16 cellular contexts compared by ENCODE assay signal in genomic region chr3:9754678-9755077, GRCh38. TPM values are rescaled to one million over a fixed set of nuclear protein-coding genes. Genes with fewer than 3 reads are reported as not detected.
DNase-seq lines count a peak whose midpoint lies in the region; ATAC-seq and TF ChIP-seq lines count a peak whose summit lies in the region.
"Had no signal": no experiment of that assay in that cellular context is flagged by ENCODE, and none has a peak within 500 bp of the region (broad histone marks: within the 10 kb centered on the region; RNA-seq: fewer than 3 reads in every experiment).

No MANE protein-coding gene starts in this region.

- peaks cover 0 to 82% (median 39%) of the 10 kb centered on the region in 9 donors for H3K36me3 ChIP-seq in heart right ventricle

- no peak for DNase-seq in heart right ventricle
- DNase-seq in Right ventricle myocardium inferior (ENCODE audit: missing footprints), result no peak
- DNase-seq in T-helper 17 cell, result no peak
- peak; percentile 23 for DNase-seq in iris pigment epithelial cell (ENCODE audit: low read depth)
- DNase-seq in type B pancreatic cell (ENCODE audit: extremely low spot score, unreplicated experiment), result no peak
- DNase-seq in DMS 273 (lab: John Stamatoyannopoulos, UW; ENCODE audit: unreplicated experiment), result no peak
- no peak for DNase-seq in RPMI8226
- DNase-seq: activated CD8-positive, alpha-beta memory T cell treated with anti-CD3 and anti-CD28 coated beads, Interleukin-2, amount 50 U/mL, for 4 hours; hypothalamus; mammary epithelial cell; NCI-H1048; NCI-H345; posterior cingulate gyrus had no signal

- intact Hi-C loops in heart right ventricle (cut with DNase I) (loop anchor here in 2 of 10 donors (5.0 kb wide), 1 partner anchor 38 kb away; the partner anchor contains the start of genes ARPC4 (in 2 of the 2) and TADA3 (in 2 of the 2)), Right ventricle myocardium inferior (cut with DNase I) (no loop called here)

- H3K36me3 Mint-ChIP-seq in T-helper 17 cell (ENCODE audit: low read depth) (peaks cover 13% of the 10 kb centered on the region), type B pancreatic cell (peaks cover 17% of the 10 kb centered on the region)

- no peak overlapping the region for H3K4me3 ChIP-seq in heart right ventricle
- H3K4me3 ChIP-seq: HAP-1 had no signal

- H3K27ac ChIP-seq in heart right ventricle, result peak overlapping the region in 7 of 10 donors; percentile 35 to 66 (median 42)

- no peaks in the 10 kb centered on the region for H3K9me3 Mint-ChIP-seq in type B pancreatic cell

- H3K27me3 Mint-ChIP-seq in T-helper 17 cell, result no peaks in the 10 kb centered on the region
- H3K27me3 Mint-ChIP-seq in type B pancreatic cell, result no peaks in the 10 kb centered on the region

- H3K27ac Mint-ChIP-seq in T-helper 17 cell, result peak overlapping the region; percentile 83
- H3K27ac Mint-ChIP-seq in type B pancreatic cell, result peak overlapping the region; percentile 34

- H3K4me1 ChIP-seq in heart right ventricle, result peaks cover 2 to 36% (median 30%) of the 10 kb centered on the region in 9 donors
- H3K4me1 ChIP-seq: HAP-1 had no signal

- H3K9me3 ChIP-seq in heart right ventricle (no peaks in the 10 kb centered on the region), T-helper 17 cell (ENCODE audit: control insufficient read depth, low read length, poor library complexity, severe bottlenecking) (no peaks in the 10 kb centered on the region)
- H3K9me3 ChIP-seq: HAP-1 had no signal

- no peak for TF ChIP-seq CTCF in heart right ventricle (IDR thresholded peaks at IDR 0.05)
- no peak for TF ChIP-seq CTCF in type B pancreatic cell (conservative IDR thresholded peaks at IDR 0.05)

- 60 to 63% methylated on average over 8 of the region's 8 CpGs for WGBS in heart right ventricle, 2 donors

- no peak for ATAC-seq in heart right ventricle
- no peak for ATAC-seq in Right ventricle myocardium inferior
- ATAC-seq in T-helper 17 cell, result no peak
- no peak for ATAC-seq in GM18502 (IDR thresholded peaks at IDR 0.05; ENCODE audit: poor library complexity, unreplicated experiment)
- ATAC-seq: Panc1 had no signal

- H3K4me1 Mint-ChIP-seq in T-helper 17 cell (peaks cover 35% of the 10 kb centered on the region), type B pancreatic cell (ENCODE audit: unreplicated experiment) (peaks cover 21% of the 10 kb centered on the region)

- H3K4me3 Mint-ChIP-seq in T-helper 17 cell (peak overlapping the region; percentile 87), type B pancreatic cell (no peak overlapping the region)

- no peaks in the 10 kb centered on the region for H3K27me3 ChIP-seq in heart right ventricle

RNA-seq across cellular contexts. Expression of gene OGG1, which starts 4.9 kb away (rescaled TPM):
- 10 to 100 TPM in 3 of 10 donors, 1 to 10 TPM in 7; 5.2 to 10.8 (median 8.0) TPM for total RNA-seq in heart right ventricle
- polyA plus RNA-seq in heart right ventricle, result 10 to 100 TPM; 11.3 to 15.1 TPM
- 10.5 TPM for total RNA-seq in Right ventricle myocardium inferior
- total RNA-seq in T-helper 17 cell, result 10 to 100 TPM; 18.4 to 22.6 TPM
- total RNA-seq in type B pancreatic cell (ENCODE audit: low replicate concordance), result 22.8 and 40.4 TPM in 2 replicates

RNA-seq across cellular contexts. Expression of gene CAMK1, which starts 15.1 kb away (rescaled TPM):
- total RNA-seq in heart right ventricle (10 to 100 TPM in 4 of 10 donors, 1 to 10 TPM in 6; 6.2 to 19.5 (median 8.3) TPM), Right ventricle myocardium inferior (18.4 TPM), T-helper 17 cell (1 to 10 TPM; 1.9 to 2.2 TPM), type B pancreatic cell (ENCODE audit: low replicate concordance) (2.7 and 9.1 TPM in 2 replicates)
- 10 to 100 TPM; 18.3 to 27.1 TPM for polyA plus RNA-seq in heart right ventricle

RNA-seq across cellular contexts. Expression of gene BRPF1, which starts 23.1 kb away (rescaled TPM):
- total RNA-seq in heart right ventricle (10 to 100 TPM in 4 of 10 donors, 1 to 10 TPM in 6; 7.3 to 15.1 (median 9.1) TPM), Right ventricle myocardium inferior (10.9 TPM), T-helper 17 cell (10 to 100 TPM; 31.8 to 41.0 TPM), type B pancreatic cell (ENCODE audit: low replicate concordance) (22.6 and 28.0 TPM in 2 replicates)
- 1 to 10 TPM; 7.3 to 8.5 TPM for polyA plus RNA-seq in heart right ventricle

RNA-seq across cellular contexts. Expression of gene TADA3, which starts 37.6 kb away (rescaled TPM):
- total RNA-seq in heart right ventricle (10 to 100 TPM; 38.5 to 59.6 (median 42.9) TPM), Right ventricle myocardium inferior (48.4 TPM), T-helper 17 cell (10 to 100 TPM; 32.2 to 35.2 TPM), type B pancreatic cell (ENCODE audit: low replicate concordance) (48.4 and 54.3 TPM in 2 replicates)
- 10 to 100 TPM; 48.7 to 51.4 TPM for polyA plus RNA-seq in heart right ventricle

RNA-seq across cellular contexts. Expression of gene ARPC4, which starts 38.2 kb away (rescaled TPM):
- total RNA-seq in heart right ventricle (100 to 1,000 TPM in 1 of 10 donors, 10 to 100 TPM in 9; 40.6 to 111 (median 55.0) TPM), Right ventricle myocardium inferior (70.8 TPM), T-helper 17 cell (100 to 1,000 TPM; 155 to 192 TPM), type B pancreatic cell (ENCODE audit: low replicate concordance) (131 and 151 TPM in 2 replicates)
- 100 to 1,000 TPM in 1 of 2 donors, 10 to 100 TPM in 1; 27.9 to 104 TPM for polyA plus RNA-seq in heart right ventricle
